ENCODE assay signal across 10 cellular contexts in genomic region chr17:17351901-17352781, GRCh38. TPM values are rescaled to one million over a fixed set of nuclear protein-coding genes. Genes with fewer than 3 reads are reported as not detected.
DNase-seq lines count a peak whose midpoint lies in the region; ATAC-seq and TF ChIP-seq lines count a peak whose summit lies in the region.
"Had no signal": no experiment of that assay in that cellular context is flagged by ENCODE, and none has a peak within 500 bp of the region (broad histone marks: within the 10 kb centered on the region; RNA-seq: fewer than 3 reads in every experiment).

No MANE protein-coding gene starts in this region.

- no peak for ATAC-seq in effector memory CD8-positive, alpha-beta T cell (replicated peaks)
- no peak for ATAC-seq in GM18505 (IDR thresholded peaks at IDR 0.05; ENCODE audit: unreplicated experiment)

- TF ChIP-seq CTCF in neural crest cell (conservative IDR thresholded peaks at IDR 0.05) = no peak

- H3K4me1 Mint-ChIP-seq in neural crest cell = peaks cover 11% of the 10 kb centered on the region
- peaks cover 0 to 5% of the 10 kb centered on the region in 2 donors for H3K4me1 Mint-ChIP-seq in effector memory CD8-positive, alpha-beta T cell (ENCODE audit: low read depth in 2 of 2)

- TF ChIP-seq POLR2A in GM18505 (IDR thresholded peaks at IDR 0.05; ENCODE audit: borderline replicate concordance, extremely low read depth, insufficient read depth, insufficient read length) = no peak

- H3K36me3 Mint-ChIP-seq in neural crest cell (ENCODE audit: low read depth) = no peaks in the 10 kb centered on the region
- no peaks in the 10 kb centered on the region for H3K36me3 Mint-ChIP-seq in effector memory CD8-positive, alpha-beta T cell (ENCODE audit: insufficient read depth)

- H3K4me3 Mint-ChIP-seq in neural crest cell = no peak overlapping the region
- H3K4me3 Mint-ChIP-seq in effector memory CD8-positive, alpha-beta T cell = no peak overlapping the region

- DNase-seq in G401 (ENCODE audit: low spot score) = peak; percentile 4
- peak; percentile 26 for DNase-seq in fibroblast of gingiva (ENCODE audit: low read depth)
- no peak for DNase-seq in neural crest cell (ENCODE audit: low read depth, low spot score)
- DNase-seq in effector memory CD8-positive, alpha-beta T cell = no peak
- no peak for DNase-seq in HPDE6-E6E7 (ENCODE audit: extremely low spot score)
- no peak for DNase-seq in NCI-H187 treated with DMSO at 0.1 percent for 48 hours (lab: John Stamatoyannopoulos, UW)
- DNase-seq: DMS153, kidney had no signal

- peak overlapping the region; percentile 83 for H3K27ac Mint-ChIP-seq in neural crest cell (ENCODE audit: unreplicated experiment)
- H3K27ac Mint-ChIP-seq in effector memory CD8-positive, alpha-beta T cell = no peak overlapping the region

- no peaks in the 10 kb centered on the region for H3K27me3 Mint-ChIP-seq in neural crest cell (ENCODE audit: low read depth)
- H3K27me3 Mint-ChIP-seq in effector memory CD8-positive, alpha-beta T cell = peaks cover 0 to 15% of the 10 kb centered on the region in 2 donors

- no peaks in the 10 kb centered on the region for H3K9me3 Mint-ChIP-seq in neural crest cell
- no peaks in the 10 kb centered on the region for H3K9me3 Mint-ChIP-seq in effector memory CD8-positive, alpha-beta T cell

- in situ Hi-C loops in G401 (cut with HindIII; ENCODE audit: low sequenced_read_pairs) = no loop called here

TF ChIP-seq in PFSK-1, 5 proteins besides CTCF, POLR2A, EP300 and RAD21:
- TF ChIP-seq TAF1 (IDR thresholded peaks at IDR 0.05; ENCODE audit: borderline replicate concordance, insufficient read depth, low read length) = no peak
- TF ChIP-seq FOXP2 (optimal IDR thresholded peaks at IDR 0.05; ENCODE audit: borderline replicate concordance, extremely low read depth, extremely low read length, insufficient read depth) = peak; percentile 49
- TF ChIP-seq, protein P1, sequence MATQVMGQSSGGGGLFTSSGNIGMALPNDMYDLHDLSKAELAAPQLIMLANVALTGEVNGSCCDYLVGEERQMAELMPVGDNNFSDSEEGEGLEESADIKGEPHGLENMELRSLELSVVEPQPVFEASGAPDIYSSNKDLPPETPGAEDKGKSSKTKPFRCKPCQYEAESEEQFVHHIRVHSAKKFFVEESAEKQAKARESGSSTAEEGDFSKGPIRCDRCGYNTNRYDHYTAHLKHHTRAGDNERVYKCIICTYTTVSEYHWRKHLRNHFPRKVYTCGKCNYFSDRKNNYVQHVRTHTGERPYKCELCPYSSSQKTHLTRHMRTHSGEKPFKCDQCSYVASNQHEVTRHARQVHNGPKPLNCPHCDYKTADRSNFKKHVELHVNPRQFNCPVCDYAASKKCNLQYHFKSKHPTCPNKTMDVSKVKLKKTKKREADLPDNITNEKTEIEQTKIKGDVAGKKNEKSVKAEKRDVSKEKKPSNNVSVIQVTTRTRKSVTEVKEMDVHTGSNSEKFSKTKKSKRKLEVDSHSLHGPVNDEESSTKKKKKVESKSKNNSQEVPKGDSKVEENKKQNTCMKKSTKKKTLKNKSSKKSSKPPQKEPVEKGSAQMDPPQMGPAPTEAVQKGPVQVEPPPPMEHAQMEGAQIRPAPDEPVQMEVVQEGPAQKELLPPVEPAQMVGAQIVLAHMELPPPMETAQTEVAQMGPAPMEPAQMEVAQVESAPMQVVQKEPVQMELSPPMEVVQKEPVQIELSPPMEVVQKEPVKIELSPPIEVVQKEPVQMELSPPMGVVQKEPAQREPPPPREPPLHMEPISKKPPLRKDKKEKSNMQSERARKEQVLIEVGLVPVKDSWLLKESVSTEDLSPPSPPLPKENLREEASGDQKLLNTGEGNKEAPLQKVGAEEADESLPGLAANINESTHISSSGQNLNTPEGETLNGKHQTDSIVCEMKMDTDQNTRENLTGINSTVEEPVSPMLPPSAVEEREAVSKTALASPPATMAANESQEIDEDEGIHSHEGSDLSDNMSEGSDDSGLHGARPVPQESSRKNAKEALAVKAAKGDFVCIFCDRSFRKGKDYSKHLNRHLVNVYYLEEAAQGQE (IDR thresholded peaks at IDR 0.05; ENCODE audit: insufficient read depth in 1 of 2, low read depth in 2 of 2, low read length in 2 of 2) = 0 out of 4 replicates have a peak, but pooled peaks of 1 of the 2 experiments have one; percentile 21

RNA-seq across cellular contexts. Expression of gene NT5M, which starts 49.0 kb away (rescaled TPM):
- total RNA-seq in G401 (2014; rRNA removed; shearing (Covaris generic)) = 1.4 and 3.8 TPM in 2 replicates
- 11.6 TPM for polyA plus RNA-seq in PFSK-1 (2012; ENCODE audit: insufficient read length, low read depth)
- 8.4 and 10.3 TPM in 2 replicates for total RNA-seq in neural crest cell

Comparison
In these comparisons a context has a peak if more than half of its experiments do, and no peak if none do; other contexts are left out.
1. DNase-seq: peak in G401 (single experiment) and fibroblast of gingiva (single experiment); none in neural crest cell (single experiment), effector memory CD8-positive, alpha-beta T cell (0 of 3), HPDE6-E6E7 (single experiment) and NCI-H187 treated with DMSO at 0.1 percent for 48 hours (single experiment).